Comparison of ENCODE assay signal across 8 cellular contexts in genomic region chr11:85627998-85628770, GRCh38. TPM values are rescaled to one million over a fixed set of nuclear protein-coding genes. Genes with fewer than 3 reads are reported as not detected.
DNase-seq lines count a peak whose midpoint lies in the region; ATAC-seq, FAIRE-seq and TF ChIP-seq lines count a peak whose summit lies in the region.

TMEM126B (plus strand) TSS chr11:85628593; CDS start chr11:85628608, 15 bp downstream.

- DNase-seq in GM12892 (ENCODE audit: insufficient read length): peak; percentile 56
- peak; percentile 97 for DNase-seq in NCI-H146 (lab: John Stamatoyannopoulos, UW)
- peak; percentile 90 to 97 (median 95) for DNase-seq in T-helper 1 cell
- peak; percentile 97 to 99 (median 98) for DNase-seq in adrenal gland
- DNase-seq in heart left ventricle: peak; percentile 98 to 99 (median 98)
- peak; percentile 99 for DNase-seq in posterior vena cava (ENCODE audit: low spot score)
- DNase-seq in upper lobe of right lung: peak; percentile 99

- H3K36me3 ChIP-seq in adrenal gland (replicated peaks in 1 of 2) (no peaks in the 10 kb centered on the region), heart left ventricle (peaks cover 0 to 22% (median 14%) of the 10 kb centered on the region in 9 donors), upper lobe of right lung (peaks cover 20% of the 10 kb centered on the region)

- peak; percentile 98 for FAIRE-seq in GM12892 (lab: Jason Lieb, UNC)

- H3K4me1 ChIP-seq in adrenal gland (replicated peaks in 1 of 2) (peaks cover 10 to 35% of the 10 kb centered on the region in 2 donors), heart left ventricle (peaks cover 0 to 34% (median 15%) of the 10 kb centered on the region in 12 donors), upper lobe of right lung (peaks cover 12% of the 10 kb centered on the region)

- ATAC-seq in HG02852 (IDR thresholded peaks at IDR 0.05; ENCODE audit: unreplicated experiment) (peak; percentile 99), heart left ventricle (peak; percentile 99 to 100 (median 99)), upper lobe of right lung (peak; percentile 99)

- H3K27ac ChIP-seq in adrenal gland (peak within 1 kb of the TSS; percentile 74 to 95 (median 80)), heart left ventricle (peak within 1 kb of the TSS; percentile 76 to 96 (median 90)), upper lobe of right lung (peak within 1 kb of the TSS; percentile 93)

- TF ChIP-seq POLR2A in GM12892 (IDR thresholded peaks at IDR 0.05; ENCODE audit: low read depth, low read length): peak; percentile 86
- peak; percentile 77 to 92 for TF ChIP-seq POLR2A in adrenal gland (IDR thresholded peaks at IDR 0.05)
- peak; percentile 45 to 96 for TF ChIP-seq POLR2A in heart left ventricle (IDR thresholded peaks at IDR 0.05)

- no peaks in the 10 kb centered on the region for H3K9me3 ChIP-seq in adrenal gland (replicated peaks in 1 of 3)
- H3K9me3 ChIP-seq in heart left ventricle: no peaks in the 10 kb centered on the region
- H3K9me3 ChIP-seq in upper lobe of right lung: no peaks in the 10 kb centered on the region

- H3K27me3 ChIP-seq in adrenal gland (no peaks in the 10 kb centered on the region), heart left ventricle (no peaks in the 10 kb centered on the region), upper lobe of right lung (no peaks in the 10 kb centered on the region)

- 0% methylated on average over 11 to 41 of the region's 41 CpGs for WGBS in adrenal gland, 4 donors
- 0 to 1% (median 0%) methylated on average over 38 to 41 of the region's 41 CpGs for WGBS in heart left ventricle, 4 donors

- TF ChIP-seq CTCF in adrenal gland (IDR thresholded peaks at IDR 0.05): no peak
- no peak for TF ChIP-seq CTCF in heart left ventricle (IDR thresholded peaks at IDR 0.05)
- TF ChIP-seq CTCF in upper lobe of right lung (IDR thresholded peaks at IDR 0.05): no peak

- intact Hi-C loops in adrenal gland (cut with DNase I): loop anchor here in 1 of 2 donors (5.0 kb wide), 1 partner anchor 34 kb away; no protein-coding TSS in a partner anchor
- intact Hi-C loops in heart left ventricle (cut with DNase I): loop anchor here in 9 of 10 donors (1.0 to 5.0 kb wide), 9 partner anchors 15 to 619 kb away; partner anchors contain the start of genes CREBZF (in 2 of the 9), TMEM126A (in 2 of the 9) and EED (in 1 of the 9)
- intact Hi-C loops in posterior vena cava (cut with DNase I): no loop called here
- intact Hi-C loops in upper lobe of right lung (cut with DNase I): no loop called here

- H3K4me3 ChIP-seq in adrenal gland (peak within 1 kb of the TSS in 3 of 4 donors; percentile 57 to 79 (median 79)), heart left ventricle (peak within 1 kb of the TSS; percentile 52 to 83 (median 77)), upper lobe of right lung (peak within 1 kb of the TSS; percentile 92)

RNA-seq across cellular contexts. Expression of gene TMEM126B, which starts in this region (rescaled TPM):
- 54.2 TPM for polyA plus RNA-seq in GM12892 (2012; ENCODE audit: missing spikeins)
- total RNA-seq in adrenal gland: 10 to 100 TPM; 39.9 to 96.4 (median 53.6) TPM
- polyA plus RNA-seq in adrenal gland: 100 to 1,000 TPM in 1 of 3 donors, 10 to 100 TPM in 2; 62.8 to 125 (median 90.8) TPM
- total RNA-seq in heart left ventricle: 10 to 100 TPM; 42.7 to 58.4 (median 52.1) TPM
- polyA plus RNA-seq in heart left ventricle: 100 to 1,000 TPM in 1 of 2 donors, 10 to 100 TPM in 1; 71.6 to 129 TPM
- total RNA-seq in posterior vena cava: 10 to 100 TPM; 55.1 to 59.5 TPM
- 45.2 TPM for total RNA-seq in upper lobe of right lung

Comparison
In these comparisons a context has a peak if more than half of its experiments do, and no peak if none do; other contexts are left out.
1. Peak in every context shown above with its lines: DNase-seq, ATAC-seq, H3K4me3 ChIP-seq and H3K27ac ChIP-seq.
2. intact Hi-C loops: an anchor here in heart left ventricle (1.0 to 5.0 kb wide); none called in posterior vena cava and upper lobe of right lung.